In the genomic region with DNA sequence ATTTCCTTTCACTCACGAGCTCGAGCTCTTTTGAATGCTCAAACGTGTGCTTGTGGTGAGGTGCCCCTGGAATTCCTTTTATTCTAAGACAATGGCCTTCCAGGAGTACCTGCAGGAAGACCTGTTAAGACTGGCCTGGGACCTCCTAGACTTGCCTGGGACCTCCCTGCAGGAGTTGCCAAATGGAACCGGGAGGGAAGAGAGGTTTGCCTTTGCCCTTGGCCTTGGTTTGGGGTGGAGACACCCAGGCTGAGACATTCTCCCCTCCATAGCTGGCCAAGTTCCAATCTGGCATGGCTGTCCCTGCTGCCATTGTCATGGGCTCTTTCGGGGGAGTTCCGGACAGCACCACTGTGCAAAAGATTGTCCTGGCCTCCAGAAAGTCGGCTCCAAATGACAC, we compare ENCODE assay signal across 12 cellular contexts. TPM values are rescaled to one million over a fixed set of nuclear protein-coding genes. Genes with fewer than 3 reads are reported as not detected.
DNase-seq lines count a peak whose midpoint lies in the region; ATAC-seq and TF ChIP-seq lines count a peak whose summit lies in the region.
"Had no signal": no experiment of that assay in that cellular context is flagged by ENCODE, and none has a peak within 500 bp of the region (broad histone marks: within the 10 kb centered on the region; RNA-seq: fewer than 3 reads in every experiment).

No MANE protein-coding gene starts in this region.

- BruUV-seq in A673 (replicated peaks; lab: Mats Ljungman, UMichigan), result no TSS peak

- no peak overlapping the region for H3K4me2 ChIP-seq in Karpas-422 (ENCODE audit: low read depth, low read length, poor library complexity, severe bottlenecking)
- no peak overlapping the region for H3K4me2 ChIP-seq in parathyroid adenoma (ENCODE audit: low read length)

- H3K9me2 ChIP-seq in Karpas-422 (replicated peaks; ENCODE audit: insufficient read depth, low read length), result no peaks in the 10 kb centered on the region

- CTCF ChIA-PET in A673 (lab: Charles Lee), result no interaction called here

- intact Hi-C loops in A673 (cut with micrococcal nuclease; ENCODE audit: unreplicated experiment), result no loop called here

- no peak for TF ChIP-seq CTCF in A673 (conservative IDR thresholded peaks at IDR 0.05; ENCODE audit: low read depth, low read length)
- TF ChIP-seq CTCF in epithelial cell of esophagus (IDR thresholded peaks at IDR 0.05; ENCODE audit: insufficient read depth, low read depth, low read length, missing control alignments), result no peak
- no peak for TF ChIP-seq CTCF in parathyroid adenoma (IDR thresholded peaks at IDR 0.05)

- no peak overlapping the region for H2AFZ ChIP-seq in Karpas-422 (ENCODE audit: low read length)
- H2AFZ ChIP-seq in parathyroid adenoma, result peak overlapping the region; percentile 68

- H3K4me3 ChIP-seq in A673 (ENCODE audit: low read depth, low read length, poor library complexity, severe bottlenecking) (no peak overlapping the region), Karpas-422 (ENCODE audit: low read length) (no peak overlapping the region), epithelial cell of esophagus (ENCODE audit: low read length) (no peak overlapping the region), parathyroid adenoma (ENCODE audit: low read depth, low read length) (no peak overlapping the region)

- H3K27me3 ChIP-seq in A673 (replicated peaks; ENCODE audit: insufficient read depth, low read depth, low read length, poor library complexity) (no peaks in the 10 kb centered on the region), Karpas-422 (ENCODE audit: low read length) (no peaks in the 10 kb centered on the region), parathyroid adenoma (ENCODE audit: control insufficient read depth, insufficient read depth, low read length) (no peaks in the 10 kb centered on the region)

- H3K79me2 ChIP-seq in Karpas-422 (ENCODE audit: low read length), result no peaks in the 10 kb centered on the region
- H3K79me2 ChIP-seq in parathyroid adenoma, result no peaks in the 10 kb centered on the region

- H4K20me1 ChIP-seq in Karpas-422 (ENCODE audit: insufficient read depth, low read depth, low read length), result no peaks in the 10 kb centered on the region

- H3K9me3 ChIP-seq in A673 (ENCODE audit: low read depth, low read length, poor library complexity, severe bottlenecking), result no peaks in the 10 kb centered on the region
- H3K9me3 ChIP-seq in Karpas-422 (ENCODE audit: low read length), result no peaks in the 10 kb centered on the region
- no peaks in the 10 kb centered on the region for H3K9me3 ChIP-seq in parathyroid adenoma (ENCODE audit: control insufficient read depth, low read length)

- H3K27ac ChIP-seq in A673 (ENCODE audit: low read depth, low read length, poor library complexity, severe bottlenecking) (peak overlapping the region; percentile 21), Karpas-422 (ENCODE audit: low read length) (no peak overlapping the region), parathyroid adenoma (peak overlapping the region; percentile 79)

- DNase-seq in A673 (ENCODE audit: low spot score) (no peak), Karpas-422 (peak; percentile 40), epithelial cell of esophagus (ENCODE audit: low read depth) (peak; percentile 69), NCI-H510A treated with DMSO at 0.1 percent for 48 hours (lab: John Stamatoyannopoulos, UW) (no peak)
- DNase-seq: activated CD8-positive, alpha-beta memory T cell treated with anti-CD3 and anti-CD28 coated beads, Interleukin-2, amount 50 U/mL, for 4 hours; naive B cell; stimulated activated CD4-positive, alpha-beta T cell treated with anti-CD3 and anti-CD28 coated beads, Interleukin-4, amount 100 ng/mL, for 1 hour; T-helper 2 cell had no signal

- no peak overlapping the region for H3K9ac ChIP-seq in Karpas-422 (ENCODE audit: low read length)
- no peak overlapping the region for H3K9ac ChIP-seq in parathyroid adenoma

- POLR2A ChIA-PET in A673 (lab: Charles Lee; ENCODE audit: low non-redundant PET), result no interaction called here

- H3K36me3 ChIP-seq in A673 (ENCODE audit: insufficient read depth, low read length, poor library complexity, severe bottlenecking) (no peaks in the 10 kb centered on the region), Karpas-422 (ENCODE audit: insufficient read depth, low read length) (no peaks in the 10 kb centered on the region), parathyroid adenoma (ENCODE audit: control insufficient read depth, insufficient read depth, low read length) (no peaks in the 10 kb centered on the region)

- ATAC-seq in HG03280 (IDR thresholded peaks at IDR 0.05; ENCODE audit: unreplicated experiment), result no peak
- no peak for ATAC-seq in GM19035 (IDR thresholded peaks at IDR 0.05; ENCODE audit: unreplicated experiment)
- no peak for ATAC-seq in HG02852 (IDR thresholded peaks at IDR 0.05; ENCODE audit: unreplicated experiment)

- H3K4me1 ChIP-seq in A673 (ENCODE audit: insufficient read depth, low read length, poor library complexity, severe bottlenecking) (peaks cover 25% of the 10 kb centered on the region), Karpas-422 (ENCODE audit: low read length) (peaks cover 24% of the 10 kb centered on the region), parathyroid adenoma (peaks cover 41% of the 10 kb centered on the region)

RNA-seq across cellular contexts. Expression of gene DNAJB12, which starts 39.7 kb away (rescaled TPM):
- 29.5 and 31.2 TPM in 2 replicates for total RNA-seq in A673 (2021)
- 36.1 and 37.4 TPM in 2 replicates for total RNA-seq in Karpas-422 (2014; rRNA removed; shearing (Covaris generic); ENCODE audit: low replicate concordance)

RNA-seq across cellular contexts. Expression of gene DDIT4, which starts 41.3 kb away (rescaled TPM):
- total RNA-seq in A673 (2021), result 20.7 and 39.6 TPM in 2 replicates
- 331 and 583 TPM in 2 replicates for total RNA-seq in Karpas-422 (2014; rRNA removed; shearing (Covaris generic); ENCODE audit: low replicate concordance)

Comparison
In these comparisons a context has a peak if more than half of its experiments do, and no peak if none do; other contexts are left out.
1. DNase-seq: peak in Karpas-422 (single experiment) and epithelial cell of esophagus (single experiment); none in A673 (single experiment) and NCI-H510A treated with DMSO at 0.1 percent for 48 hours (single experiment).